8 cellular contexts compared by ENCODE assay signal in the genomic region with DNA sequence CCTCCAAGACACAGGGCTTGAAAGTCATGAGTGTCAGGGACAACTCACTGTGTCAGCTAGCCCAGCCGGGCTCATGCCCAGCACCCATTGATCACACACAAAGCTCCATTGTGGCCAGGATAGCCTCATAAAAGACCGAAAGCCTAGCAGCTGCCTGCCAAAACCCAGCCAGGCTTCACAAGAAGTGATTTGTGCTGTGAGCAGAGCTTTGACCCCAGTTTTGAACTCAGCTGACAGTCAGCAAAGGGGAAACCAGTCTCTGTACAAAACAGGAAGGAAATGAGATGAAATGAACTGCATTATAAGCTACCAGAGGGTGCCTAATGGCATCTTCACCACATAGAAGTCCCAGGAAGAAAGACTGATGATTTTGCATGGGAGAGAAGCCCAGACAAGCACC. TPM values are rescaled to one million over a fixed set of nuclear protein-coding genes. Genes with fewer than 3 reads are reported as not detected.
DNase-seq lines count a peak whose midpoint lies in the region; ATAC-seq and TF ChIP-seq lines count a peak whose summit lies in the region.

No MANE protein-coding gene starts in this region.

- H3K79me2 ChIP-seq in OCI-LY7 (ENCODE audit: insufficient read depth, low read depth, low read length): peaks cover 61% of the 10 kb centered on the region

- H3K27me3 ChIP-seq in gastroesophageal sphincter: peaks cover 44% of the 10 kb centered on the region

- ATAC-seq in GM18907 (IDR thresholded peaks at IDR 0.05; ENCODE audit: unreplicated experiment) (peak; percentile 70), HG02852 (IDR thresholded peaks at IDR 0.05; ENCODE audit: unreplicated experiment) (peak; percentile 34), gastroesophageal sphincter (peak; percentile 52), sciatic nerve (peak; percentile 87)

- H3K4me2 ChIP-seq in OCI-LY7 (ENCODE audit: low read length): peak overlapping the region; percentile 93

- H2AFZ ChIP-seq in OCI-LY7 (ENCODE audit: low read length): no peak overlapping the region; the same call in 1 of the 2 replicates

- H3K4me3 ChIP-seq in OCI-LY7 (ENCODE audit: low read depth, low read length, poor library complexity, severe bottlenecking) (peak overlapping the region; percentile 89), gastroesophageal sphincter (no peak overlapping the region)

- TF ChIP-seq CTCF in OCI-LY7 (conservative IDR thresholded peaks at IDR 0.05; ENCODE audit: low read length) (no peak), gastroesophageal sphincter (IDR thresholded peaks at IDR 0.05) (no peak), GM10266 (IDR thresholded peaks at IDR 0.05; ENCODE audit: control insufficient read depth, insufficient read depth, low read depth, missing control alignments) (no peak)

- no peaks in the 10 kb centered on the region for H4K20me1 ChIP-seq in OCI-LY7 (ENCODE audit: insufficient read depth, low read length)

- CTCF ChIA-PET in OCI-LY7 (lab: Charles Lee; ENCODE audit: unreplicated experiment): interaction anchor here (0.8 to 1.5 kb wide), 4 partner anchors 10 to 163 kb away, joined by 3 to 4 read pairs (median 3); partner anchors contain the start of gene LRCH1

- H3K27ac ChIP-seq in OCI-LY7 (ENCODE audit: low read depth, low read length, poor library complexity, severe bottlenecking) (peak overlapping the region; percentile 96), gastroesophageal sphincter (peak overlapping the region in 2 of 4 donors; percentile 31 to 43)

- intact Hi-C loops in OCI-LY7 (cut with micrococcal nuclease; ENCODE audit: unreplicated experiment): loop anchor here (1.0 to 10.0 kb wide), 4 partner anchors 15 to 595 kb away; no protein-coding TSS in a partner anchor
- intact Hi-C loops in sciatic nerve (cut with DNase I): no loop called here

- 43 to 79% methylated on average over 1 to 2 of the region's 2 CpGs for WGBS in gastroesophageal sphincter (ENCODE audit: low coverage in 1 of 2), 2 donors

- TF ChIP-seq POLR2A in gastroesophageal sphincter (IDR thresholded peaks at IDR 0.05): no peak

- H3K9me3 ChIP-seq in OCI-LY7 (ENCODE audit: low read length) (no peaks in the 10 kb centered on the region), gastroesophageal sphincter (no peaks in the 10 kb centered on the region)

- H3K4me1 ChIP-seq in OCI-LY7 (ENCODE audit: insufficient read depth, low read length, poor library complexity, severe bottlenecking) (peaks cover 66% of the 10 kb centered on the region), gastroesophageal sphincter (peaks cover 0 to 31% (median 10%) of the 10 kb centered on the region in 3 donors)

- POLR2A ChIA-PET in OCI-LY7 (lab: Charles Lee): interaction anchor here (0.6 to 9.1 kb wide), 6 partner anchors 8 to 206 kb away, joined by 3 to 209 read pairs (median 25); no protein-coding TSS in a partner anchor

- peaks cover 21% of the 10 kb centered on the region for H3K36me3 ChIP-seq in OCI-LY7 (ENCODE audit: insufficient read depth, low read length)
- H3K36me3 ChIP-seq in gastroesophageal sphincter: no peaks in the 10 kb centered on the region

- no peaks in the 10 kb centered on the region for H3K9me2 ChIP-seq in OCI-LY7 (ENCODE audit: insufficient read depth, low read length)

- TF ChIP-seq EP300 in gastroesophageal sphincter (IDR thresholded peaks at IDR 0.05): no peak

- DNase-seq in OCI-LY7 (ENCODE audit: low spot score): peak; percentile 90
- peak; percentile 68 for DNase-seq in sciatic nerve (ENCODE audit: low spot score)
- no peak for DNase-seq in NCI-H345 (lab: John Stamatoyannopoulos, UW)
- no peak for DNase-seq in GM10266 (ENCODE audit: extremely low spot score)
- DNase-seq in activated naive CD4-positive, alpha-beta T cell treated with Interleukin-2 at 50 U/mL for 16 hours: no peak

- BruUV-seq in OCI-LY7 (replicated peaks; lab: Mats Ljungman, UMichigan): no TSS peak

RNA-seq across cellular contexts. Expression of gene RUBCNL, which starts 2.9 kb away (rescaled TPM):
- 316 and 383 TPM in 2 replicates for total RNA-seq in OCI-LY7 (2014; rRNA removed; shearing (Covaris generic))
- 352 and 446 TPM in 2 replicates for total RNA-seq in OCI-LY7 (2022)
- total RNA-seq in gastroesophageal sphincter: 1 to 10 TPM; 1.5 to 6.8 (median 2.9) TPM
- total RNA-seq in sciatic nerve: 7.3 TPM

Comparison
In these comparisons a context has a peak if more than half of its experiments do, and no peak if none do; other contexts are left out.
1. ATAC-seq: peak in every context shown above with its lines; median percentile 87 in sciatic nerve; 70 in GM18907; 52 in gastroesophageal sphincter; 34 in HG02852.
2. DNase-seq: peak in OCI-LY7 (single experiment) and sciatic nerve (single experiment); none in NCI-H345 (single experiment), GM10266 (single experiment) and activated naive CD4-positive, alpha-beta T cell treated with Interleukin-2 at 50 U/mL for 16 hours (single experiment).
3. RNA of gene RUBCNL, which starts 2.9 kb away (total RNA-seq): 316 to 446 TPM in OCI-LY7; 7.3 TPM in sciatic nerve (single experiment) and 1.5 to 6.8 TPM in gastroesophageal sphincter; every median in the first group is over 10 times any median in the second.